In the genomic region with DNA sequence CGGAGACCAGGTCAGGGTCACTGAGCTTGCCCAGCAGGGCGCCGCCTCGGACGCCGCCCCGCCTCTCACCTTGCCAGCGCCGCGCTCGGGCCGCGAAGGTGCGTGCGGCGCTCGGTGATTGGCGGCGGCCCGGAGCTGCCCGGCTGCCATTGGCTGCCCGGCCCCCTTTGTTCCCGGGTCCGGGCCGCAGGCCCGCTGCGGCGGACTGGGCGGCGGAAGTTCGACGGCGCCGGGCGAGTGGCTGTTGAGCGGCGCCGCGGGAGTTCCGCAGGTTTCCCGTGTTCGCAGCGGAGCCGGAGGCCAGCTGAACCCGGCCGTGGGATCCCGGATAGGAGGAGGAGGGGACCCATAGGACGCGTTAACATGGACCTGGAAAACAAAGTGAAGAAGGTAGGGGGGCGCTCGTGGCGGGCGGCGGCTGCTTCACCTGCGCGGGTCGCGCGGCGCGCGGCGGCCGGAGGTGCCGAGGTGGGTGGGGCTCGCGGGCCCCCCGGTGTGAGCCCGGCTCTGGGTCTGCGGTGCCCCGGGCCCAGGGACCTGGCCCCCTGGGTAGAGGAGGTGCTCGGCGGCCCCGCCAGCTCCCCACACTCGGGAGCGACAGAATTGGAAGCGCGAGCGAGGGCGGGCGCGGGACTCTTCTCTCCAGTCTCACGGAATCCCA, we compare ENCODE assay signal across 1 cellular context.
TF ChIP-seq lines count a peak whose summit lies in the region.

A gene with protein sequence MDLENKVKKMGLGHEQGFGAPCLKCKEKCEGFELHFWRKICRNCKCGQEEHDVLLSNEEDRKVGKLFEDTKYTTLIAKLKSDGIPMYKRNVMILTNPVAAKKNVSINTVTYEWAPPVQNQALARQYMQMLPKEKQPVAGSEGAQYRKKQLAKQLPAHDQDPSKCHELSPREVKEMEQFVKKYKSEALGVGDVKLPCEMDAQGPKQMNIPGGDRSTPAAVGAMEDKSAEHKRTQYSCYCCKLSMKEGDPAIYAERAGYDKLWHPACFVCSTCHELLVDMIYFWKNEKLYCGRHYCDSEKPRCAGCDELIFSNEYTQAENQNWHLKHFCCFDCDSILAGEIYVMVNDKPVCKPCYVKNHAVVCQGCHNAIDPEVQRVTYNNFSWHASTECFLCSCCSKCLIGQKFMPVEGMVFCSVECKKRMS (plus strand): TSS at position 195 of the 661 bp plus-strand sequence. CDS start 169 bp downstream, at position 364.

TF ChIP-seq in IMR-90, 13 proteins besides CTCF, POLR2A, EP300 and RAD21:
- TF ChIP-seq MAFK (IDR thresholded peaks at IDR 0.05; ENCODE audit: low read depth, low read length) = no peak
- TF ChIP-seq CEBPB (IDR thresholded peaks at IDR 0.05; ENCODE audit: low read depth, low read length) = no peak
- TF ChIP-seq, protein P1, sequence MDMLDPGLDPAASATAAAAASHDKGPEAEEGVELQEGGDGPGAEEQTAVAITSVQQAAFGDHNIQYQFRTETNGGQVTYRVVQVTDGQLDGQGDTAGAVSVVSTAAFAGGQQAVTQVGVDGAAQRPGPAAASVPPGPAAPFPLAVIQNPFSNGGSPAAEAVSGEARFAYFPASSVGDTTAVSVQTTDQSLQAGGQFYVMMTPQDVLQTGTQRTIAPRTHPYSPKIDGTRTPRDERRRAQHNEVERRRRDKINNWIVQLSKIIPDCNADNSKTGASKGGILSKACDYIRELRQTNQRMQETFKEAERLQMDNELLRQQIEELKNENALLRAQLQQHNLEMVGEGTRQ (IDR thresholded peaks at IDR 0.05; ENCODE audit: low read depth, low read length) = no peak
- no peak for TF ChIP-seq RCOR1 (IDR thresholded peaks at IDR 0.05; ENCODE audit: insufficient replicate concordance, low read length)
- no peak for TF ChIP-seq FOS (IDR thresholded peaks at IDR 0.05; ENCODE audit: low read depth, low read length)
- TF ChIP-seq CHD1 (IDR thresholded peaks at IDR 0.05; ENCODE audit: low read depth, low read length) = no peak
- TF ChIP-seq NFE2L2 (IDR thresholded peaks at IDR 0.05; ENCODE audit: low read depth, low read length) = no peak
- no peak for TF ChIP-seq MAZ (IDR thresholded peaks at IDR 0.05; ENCODE audit: borderline replicate concordance, low read depth, low read length)
- TF ChIP-seq MXI1 (IDR thresholded peaks at IDR 0.05; ENCODE audit: borderline replicate concordance, low read depth, low read length) = no peak
- no peak for TF ChIP-seq BHLHE40 (IDR thresholded peaks at IDR 0.05; ENCODE audit: low read depth, low read length)
- TF ChIP-seq RFX5 (IDR thresholded peaks at IDR 0.05; ENCODE audit: low read depth, low read length) = no peak
- TF ChIP-seq SMC3 (IDR thresholded peaks at IDR 0.05; ENCODE audit: low read depth, low read length) = no peak
- TF ChIP-seq, protein P2, sequence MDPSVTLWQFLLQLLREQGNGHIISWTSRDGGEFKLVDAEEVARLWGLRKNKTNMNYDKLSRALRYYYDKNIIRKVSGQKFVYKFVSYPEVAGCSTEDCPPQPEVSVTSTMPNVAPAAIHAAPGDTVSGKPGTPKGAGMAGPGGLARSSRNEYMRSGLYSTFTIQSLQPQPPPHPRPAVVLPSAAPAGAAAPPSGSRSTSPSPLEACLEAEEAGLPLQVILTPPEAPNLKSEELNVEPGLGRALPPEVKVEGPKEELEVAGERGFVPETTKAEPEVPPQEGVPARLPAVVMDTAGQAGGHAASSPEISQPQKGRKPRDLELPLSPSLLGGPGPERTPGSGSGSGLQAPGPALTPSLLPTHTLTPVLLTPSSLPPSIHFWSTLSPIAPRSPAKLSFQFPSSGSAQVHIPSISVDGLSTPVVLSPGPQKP (IDR thresholded peaks at IDR 0.05; ENCODE audit: borderline replicate concordance, low read depth, low read length) = no peak
